ENCODE assay signal across 25 cellular contexts in genomic region chr13:31131470-31131961, GRCh38. TPM values are rescaled to one million over a fixed set of nuclear protein-coding genes. Genes with fewer than 3 reads are reported as not detected.
DNase-seq lines count a peak whose midpoint lies in the region; ATAC-seq and TF ChIP-seq lines count a peak whose summit lies in the region.
"Had no signal": no experiment of that assay in that cellular context is flagged by ENCODE, and none has a peak within 500 bp of the region (broad histone marks: within the 10 kb centered on the region; RNA-seq: fewer than 3 reads in every experiment).

No MANE protein-coding gene starts in this region.

- TF ChIP-seq POLR2A in right lobe of liver (IDR thresholded peaks at IDR 0.05) = no peak

- no peak overlapping the region for H3K4me3 Mint-ChIP-seq in activated CD8-positive, alpha-beta T cell treated with anti-CD3 and anti-CD28 coated beads, Interleukin-2, amount 10 ng/mL, durations not matched to agents 7 days and 5 days
- no peak overlapping the region for H3K4me3 Mint-ChIP-seq in activated CD8-positive, alpha-beta T cell treated with anti-CD3 and anti-CD28 coated beads for 36 hours
- H3K4me3 Mint-ChIP-seq in activated T-helper 2 cell treated with anti-CD3 and anti-CD28 coated beads, Interferon-gamma antibody, Interleukin-2, Interleukin-4, amounts not matched to agents 10 μg/mL and 5 μg/mL and 100 μg/mL, durations not matched to agents 14 hours and 24 hours and 36 hours (ENCODE audit: low read depth) = no peak overlapping the region

- H3K36me3 Mint-ChIP-seq in activated CD8-positive, alpha-beta T cell treated with anti-CD3 and anti-CD28 coated beads, Interleukin-2, amount 10 ng/mL, durations not matched to agents 7 days and 5 days (ENCODE audit: low read depth) = peaks cover 29% of the 10 kb centered on the region
- H3K36me3 Mint-ChIP-seq in activated CD8-positive, alpha-beta T cell treated with anti-CD3 and anti-CD28 coated beads for 36 hours (ENCODE audit: low read depth) = peaks cover 35% of the 10 kb centered on the region
- peaks cover 44% of the 10 kb centered on the region for H3K36me3 Mint-ChIP-seq in activated T-helper 2 cell treated with anti-CD3 and anti-CD28 coated beads, Interferon-gamma antibody, Interleukin-2, Interleukin-4, amounts not matched to agents 10 μg/mL and 5 μg/mL and 100 μg/mL, durations not matched to agents 14 hours and 24 hours and 36 hours (ENCODE audit: low read depth)

- no peaks in the 10 kb centered on the region for H3K9me3 Mint-ChIP-seq in activated CD8-positive, alpha-beta T cell treated with anti-CD3 and anti-CD28 coated beads, Interleukin-2, amount 10 ng/mL, durations not matched to agents 7 days and 5 days (ENCODE audit: insufficient read depth)
- H3K9me3 Mint-ChIP-seq in activated CD8-positive, alpha-beta T cell treated with anti-CD3 and anti-CD28 coated beads for 36 hours = no peaks in the 10 kb centered on the region
- no peaks in the 10 kb centered on the region for H3K9me3 Mint-ChIP-seq in activated T-helper 2 cell treated with anti-CD3 and anti-CD28 coated beads, Interferon-gamma antibody, Interleukin-2, Interleukin-4, amounts not matched to agents 10 μg/mL and 5 μg/mL and 100 μg/mL, durations not matched to agents 14 hours and 24 hours and 36 hours

- H3K4me1 ChIP-seq in thymus (ENCODE audit: control insufficient read depth, insufficient read depth, low read length) (peaks cover 42% of the 10 kb centered on the region), right lobe of liver (no peaks in the 10 kb centered on the region)
- H3K4me1 ChIP-seq: adrenal gland had no signal

- H3K27ac ChIP-seq in thymus (ENCODE audit: low read depth) = peak overlapping the region; percentile 79
- H3K27ac ChIP-seq in right lobe of liver = no peak overlapping the region
- H3K27ac ChIP-seq: adrenal gland, HL-60 had no signal

- H3K27me3 Mint-ChIP-seq in activated CD8-positive, alpha-beta T cell treated with anti-CD3 and anti-CD28 coated beads, Interleukin-2, amount 10 ng/mL, durations not matched to agents 7 days and 5 days (ENCODE audit: low read depth) = peaks cover 10% of the 10 kb centered on the region
- peaks cover 19% of the 10 kb centered on the region for H3K27me3 Mint-ChIP-seq in activated CD8-positive, alpha-beta T cell treated with anti-CD3 and anti-CD28 coated beads for 36 hours
- H3K27me3 Mint-ChIP-seq in activated T-helper 2 cell treated with anti-CD3 and anti-CD28 coated beads, Interferon-gamma antibody, Interleukin-2, Interleukin-4, amounts not matched to agents 10 μg/mL and 5 μg/mL and 100 μg/mL, durations not matched to agents 14 hours and 24 hours and 36 hours (ENCODE audit: low read depth) = peaks cover 9% of the 10 kb centered on the region

- WGBS in thymus = 10% methylated on average over 6 of the region's 6 CpGs
- 65% methylated on average over 5 of the region's 6 CpGs for WGBS in right lobe of liver (ENCODE audit: insufficient coverage, low coverage, low lambda C conversion rate, missing lambda C conversion rate)

- peak; percentile 34 for ATAC-seq in activated CD8-positive, alpha-beta T cell treated with anti-CD3 and anti-CD28 coated beads, Interleukin-2, amount 10 ng/mL, durations not matched to agents 7 days and 5 days
- no peak for ATAC-seq in activated CD8-positive, alpha-beta T cell treated with anti-CD3 and anti-CD28 coated beads for 36 hours
- no peak for ATAC-seq in right lobe of liver
- no peak for ATAC-seq in esophagus mucosa
- ATAC-seq: activated CD4-positive, CD25-positive, alpha-beta regulatory T cell treated with anti-CD3 and anti-CD28 coated beads, Interleukin-2, amount 50 U/mL, for 24 hours; left cardiac atrium; Panc1 had no signal

- DNase-seq in activated CD8-positive, alpha-beta T cell treated with anti-CD3 and anti-CD28 coated beads, Interleukin-2, amount 10 ng/mL, durations not matched to agents 7 days and 5 days = no peak
- no peak for DNase-seq in activated CD8-positive, alpha-beta T cell treated with anti-CD3 and anti-CD28 coated beads for 36 hours
- DNase-seq in Jurkat, Clone E6-1 (ENCODE audit: low read depth, low spot score) = peak; percentile 84
- no peak for DNase-seq in activated T-helper 2 cell treated with anti-CD3 and anti-CD28 coated beads, Interferon-gamma antibody, Interleukin-2, Interleukin-4, amounts not matched to agents 10 μg/mL and 5 μg/mL and 100 μg/mL, durations not matched to agents 14 hours and 24 hours and 36 hours (ENCODE audit: low spot score)
- no peak for DNase-seq in KG1 (lab: John Stamatoyannopoulos, UW)
- DNase-seq in right lobe of liver = no peak
- DNase-seq: adrenal gland; effector memory CD4-positive, alpha-beta T cell; EL; foreskin melanocyte; H7; left cardiac atrium; mesendoderm; naive B cell; NCI-H1105 treated with DMSO at 0.1 percent for 48 hours; NCI-H2081; SIG-M5; small intestine; stimulated activated CD4-positive, alpha-beta T cell treated with anti-CD3 and anti-CD28 coated beads, Interleukin-1b, Interleukin-23, amount 100 ng/mL, for 48 hours; substantia nigra had no signal

- peaks cover 1% of the 10 kb centered on the region for H3K9me3 ChIP-seq in thymus (ENCODE audit: control insufficient read depth)
- no peaks in the 10 kb centered on the region for H3K9me3 ChIP-seq in right lobe of liver
- H3K9me3 ChIP-seq: adrenal gland had no signal

- intact Hi-C loops in activated CD8-positive, alpha-beta T cell treated with anti-CD3 and anti-CD28 coated beads for 36 hours (cut with micrococcal nuclease) = loop anchor here (5.0 kb wide), 1 partner anchor 84 kb away; no protein-coding TSS in a partner anchor
- intact Hi-C loops in activated T-helper 2 cell treated with anti-CD3 and anti-CD28 coated beads, Interferon-gamma antibody, Interleukin-2, Interleukin-4, amounts not matched to agents 10 μg/mL and 5 μg/mL and 100 μg/mL, durations not matched to agents 14 hours and 24 hours and 36 hours (cut with micrococcal nuclease) = loop anchor here (5.0 kb wide), 1 partner anchor 84 kb away; no protein-coding TSS in a partner anchor
- intact Hi-C loops in right lobe of liver (cut with DNase I) = no loop called here

- H3K27me3 ChIP-seq in thymus (ENCODE audit: control insufficient read depth, insufficient read depth) (no peaks in the 10 kb centered on the region), right lobe of liver (no peaks in the 10 kb centered on the region)
- H3K27me3 ChIP-seq: adrenal gland had no signal

- CTCF ChIA-PET in activated CD8-positive, alpha-beta T cell treated with anti-CD3 and anti-CD28 coated beads, Interleukin-2, amount 10 ng/mL, durations not matched to agents 7 days and 5 days (lab: Charles Lee) = no interaction called here
- CTCF ChIA-PET in activated CD8-positive, alpha-beta T cell treated with anti-CD3 and anti-CD28 coated beads for 36 hours (lab: Charles Lee) = no interaction called here

- peaks cover 40% of the 10 kb centered on the region for H3K4me1 Mint-ChIP-seq in activated CD8-positive, alpha-beta T cell treated with anti-CD3 and anti-CD28 coated beads, Interleukin-2, amount 10 ng/mL, durations not matched to agents 7 days and 5 days (ENCODE audit: low read depth)
- H3K4me1 Mint-ChIP-seq in activated CD8-positive, alpha-beta T cell treated with anti-CD3 and anti-CD28 coated beads for 36 hours (ENCODE audit: low read depth) = peaks cover 42% of the 10 kb centered on the region
- H3K4me1 Mint-ChIP-seq in activated T-helper 2 cell treated with anti-CD3 and anti-CD28 coated beads, Interferon-gamma antibody, Interleukin-2, Interleukin-4, amounts not matched to agents 10 μg/mL and 5 μg/mL and 100 μg/mL, durations not matched to agents 14 hours and 24 hours and 36 hours (ENCODE audit: low read depth) = peaks cover 34% of the 10 kb centered on the region

- no peak for TF ChIP-seq CTCF in activated CD8-positive, alpha-beta T cell treated with anti-CD3 and anti-CD28 coated beads for 36 hours (IDR thresholded peaks at IDR 0.05)
- no peak for TF ChIP-seq CTCF in right lobe of liver (IDR thresholded peaks at IDR 0.05)

- H3K36me3 ChIP-seq in thymus (ENCODE audit: control insufficient read depth, insufficient read depth) (peaks cover 3% of the 10 kb centered on the region), right lobe of liver (peaks cover 0 to 12% (median 3%) of the 10 kb centered on the region in 4 donors)

- peak overlapping the region; percentile 5; the same call in 1 of the 2 replicates for H3K4me3 ChIP-seq in Jurkat, Clone E6-1 (ENCODE audit: low read length)
- no peak overlapping the region for H3K4me3 ChIP-seq in thymus (ENCODE audit: low read length)
- no peak overlapping the region for H3K4me3 ChIP-seq in right lobe of liver
- H3K4me3 ChIP-seq: adrenal gland had no signal

- POLR2A ChIA-PET in activated CD8-positive, alpha-beta T cell treated with anti-CD3 and anti-CD28 coated beads, Interleukin-2, amount 10 ng/mL, durations not matched to agents 7 days and 5 days (lab: Charles Lee) = no interaction called here
- POLR2A ChIA-PET in activated CD8-positive, alpha-beta T cell treated with anti-CD3 and anti-CD28 coated beads for 36 hours (lab: Charles Lee) = no interaction called here

- H3K27ac Mint-ChIP-seq in activated CD8-positive, alpha-beta T cell treated with anti-CD3 and anti-CD28 coated beads, Interleukin-2, amount 10 ng/mL, durations not matched to agents 7 days and 5 days = peak overlapping the region; percentile 4
- no peak overlapping the region for H3K27ac Mint-ChIP-seq in activated CD8-positive, alpha-beta T cell treated with anti-CD3 and anti-CD28 coated beads for 36 hours
- peak overlapping the region; percentile 34 for H3K27ac Mint-ChIP-seq in activated T-helper 2 cell treated with anti-CD3 and anti-CD28 coated beads, Interferon-gamma antibody, Interleukin-2, Interleukin-4, amounts not matched to agents 10 μg/mL and 5 μg/mL and 100 μg/mL, durations not matched to agents 14 hours and 24 hours and 36 hours

RNA-seq across cellular contexts. Expression of gene HSPH1, which starts 30.2 kb away (rescaled TPM):
- total RNA-seq in activated CD8-positive, alpha-beta T cell treated with anti-CD3 and anti-CD28 coated beads, Interleukin-2, amount 10 ng/mL, durations not matched to agents 7 days and 5 days = 100 to 1,000 TPM; 139 to 140 TPM
- 100 to 1,000 TPM; 214 TPM for total RNA-seq in activated CD8-positive, alpha-beta T cell treated with anti-CD3 and anti-CD28 coated beads for 36 hours
- 136 TPM for polyA plus RNA-seq in Jurkat, Clone E6-1 (2012; ENCODE audit: insufficient read depth, insufficient read length)
- 269 and 274 TPM in 2 replicates for total RNA-seq in activated T-helper 2 cell treated with anti-CD3 and anti-CD28 coated beads, Interferon-gamma antibody, Interleukin-2, Interleukin-4, amounts not matched to agents 10 μg/mL and 5 μg/mL and 100 μg/mL, durations not matched to agents 14 hours and 24 hours and 36 hours
- 58.2 TPM for polyA plus RNA-seq in thymus
- total RNA-seq in right lobe of liver (10 to 100 TPM; 19.6 to 60.8 (median 31.0) TPM), esophagus mucosa (61.5 TPM)

Comparison
In these comparisons a context has a peak if more than half of its experiments do, and no peak if none do; other contexts are left out.
1. intact Hi-C loops: an anchor here in activated CD8-positive, alpha-beta T cell treated with anti-CD3 and anti-CD28 coated beads for 36 hours (5.0 kb wide) and activated T-helper 2 cell treated with anti-CD3 and anti-CD28 coated beads, Interferon-gamma antibody, Interleukin-2, Interleukin-4, amounts not matched to agents 10 μg/mL and 5 μg/mL and 100 μg/mL, durations not matched to agents 14 hours and 24 hours and 36 hours (5.0 kb wide); none called in right lobe of liver.